Comparison of ENCODE assay signal across 8 cellular contexts in the genomic region with DNA sequence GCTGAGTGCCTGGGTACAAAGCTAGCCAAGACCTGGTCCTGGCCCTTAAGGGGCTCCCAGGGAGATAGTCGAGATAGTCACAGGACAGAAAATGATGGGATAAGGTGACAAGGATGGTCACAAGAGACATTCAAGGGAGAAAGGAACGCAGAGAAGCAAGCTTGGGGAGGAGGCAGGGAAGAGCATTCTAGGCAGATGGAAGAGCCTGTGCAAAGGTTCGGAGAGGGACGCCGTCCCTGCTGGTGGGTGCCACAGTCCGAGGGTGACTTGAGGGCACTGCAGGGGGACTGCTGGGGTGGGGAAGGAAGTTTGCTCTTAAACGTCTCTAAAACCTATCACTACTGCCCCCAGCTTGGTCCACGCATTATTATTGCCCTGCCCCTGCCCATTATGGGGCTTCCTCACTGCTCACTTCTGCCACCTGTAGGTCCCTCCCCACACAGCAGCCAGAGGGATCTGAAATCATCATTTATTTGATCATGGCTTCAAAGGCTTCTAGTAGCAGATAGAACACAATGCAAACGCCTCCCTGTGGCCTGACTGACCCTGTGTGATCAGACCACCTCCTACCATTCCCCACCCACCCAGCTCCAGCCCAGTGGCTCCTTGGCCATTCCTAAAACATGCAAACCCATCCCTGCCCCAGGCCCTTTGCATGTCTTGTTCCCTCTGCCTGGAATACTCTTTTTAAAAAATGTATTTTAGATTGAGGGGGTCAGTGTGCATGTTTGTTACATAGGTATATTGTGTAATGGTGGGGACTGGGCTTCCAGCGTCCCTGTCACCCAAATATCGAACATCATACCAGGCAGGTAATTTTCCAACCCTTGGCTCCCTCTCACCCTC.
DNase-seq lines count a peak whose midpoint lies in the region; ATAC-seq lines count a peak whose summit lies in the region.

No MANE protein-coding gene starts in this region.

- peak; percentile 63 for DNase-seq in NCI-H2196 (lab: John Stamatoyannopoulos, UW; ENCODE audit: unreplicated experiment)
- no peak for DNase-seq in NCI-H2196 treated with DMSO at 0.1 percent for 48 hours (lab: John Stamatoyannopoulos, UW; ENCODE audit: unreplicated experiment)
- peak; percentile 44 for DNase-seq in NCI-H748 (lab: John Stamatoyannopoulos, UW; ENCODE audit: unreplicated experiment)
- DNase-seq in activated T-cell treated with anti-CD3 and anti-CD28 coated beads, Interleukin-2, amount 50 U/mL, for 1 hour = peak; percentile 55
- peak; percentile 20 for DNase-seq in glomerular visceral epithelial cell (ENCODE audit: extremely low spot score)
- DNase-seq in stimulated activated CD8-positive, alpha-beta memory T cell treated with anti-CD3 and anti-CD28 coated beads, Interleukin-12 subunit alpha, Interleukin-12 subunit beta, amount 100 ng/mL, for 24 hours (ENCODE audit: extremely low read depth) = peak; percentile 8

- ATAC-seq in GM21529 (IDR thresholded peaks at IDR 0.05; ENCODE audit: unreplicated experiment) (no peak), HG02884 (IDR thresholded peaks at IDR 0.05; ENCODE audit: unreplicated experiment) (no peak)
